Comparison of ENCODE assay signal across 24 cellular contexts in the genomic region with DNA sequence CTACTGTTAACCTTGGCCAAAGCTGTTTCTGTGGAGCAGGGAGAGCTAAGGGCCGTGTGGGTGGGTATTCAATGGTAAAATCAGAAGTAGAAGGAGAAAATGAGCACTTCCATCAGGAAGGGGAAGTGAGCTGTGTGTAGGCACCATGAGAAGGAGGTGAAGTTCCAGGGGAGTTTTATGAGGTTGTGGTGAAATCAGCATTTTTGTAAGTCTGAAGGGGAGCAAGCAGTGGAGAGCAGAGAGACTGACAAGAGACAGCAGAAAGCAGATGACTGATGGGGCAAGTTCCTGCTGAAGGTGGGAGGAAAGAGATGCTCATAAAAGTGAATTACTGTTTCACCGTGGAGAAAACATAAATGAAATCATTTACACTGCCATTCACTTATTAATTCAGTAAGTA. TPM values are rescaled to one million over a fixed set of nuclear protein-coding genes. Genes with fewer than 3 reads are reported as not detected.
DNase-seq lines count a peak whose midpoint lies in the region; ATAC-seq and TF ChIP-seq lines count a peak whose summit lies in the region.
"Had no signal": no experiment of that assay in that cellular context is flagged by ENCODE, and none has a peak within 500 bp of the region (broad histone marks: within the 10 kb centered on the region; RNA-seq: fewer than 3 reads in every experiment).

No MANE protein-coding gene starts in this region.

- no peaks in the 10 kb centered on the region for H3K79me2 ChIP-seq in OCI-LY3 (ENCODE audit: low read length)

- TF ChIP-seq POLR2A in suprapubic skin (IDR thresholded peaks at IDR 0.05), result no peak

- CTCF ChIA-PET in Caco-2 (lab: Charles Lee), result no interaction called here

- POLR2A ChIA-PET in Caco-2 (lab: Charles Lee), result no interaction called here

- H3K4me3 ChIP-seq in OCI-LY3 (ENCODE audit: low read length) (0 out of 2 replicates have a peak overlapping the region, but pooled peaks have one; percentile 12), suprapubic skin (no peak overlapping the region), mucosa of descending colon (no peak overlapping the region), Caco-2 (ENCODE audit: low read depth, low read length) (no peak overlapping the region)
- H3K4me3 ChIP-seq: SJSA1 had no signal

- H3K9ac ChIP-seq in OCI-LY3 (ENCODE audit: low read length), result no peak overlapping the region

- peaks cover 32% of the 10 kb centered on the region for H3K4me1 ChIP-seq in OCI-LY3 (ENCODE audit: low read length)
- H3K4me1 ChIP-seq in suprapubic skin, result peaks cover 16% of the 10 kb centered on the region
- peaks cover 12% of the 10 kb centered on the region for H3K4me1 ChIP-seq in mucosa of descending colon (ENCODE audit: low read depth)
- H3K4me1 ChIP-seq in Caco-2, result no peaks in the 10 kb centered on the region

- intact Hi-C loops in dendritic cell treated with granulocyte-macrophage colony-stimulating factor and Interleukin-4, amounts not matched to agents 40 ng/mL and 50 ng/mL, for 4 days (cut with micrococcal nuclease), result no loop called here
- intact Hi-C loops in mucosa of descending colon (cut with DNase I, micrococcal nuclease), result no loop called here
- intact Hi-C loops in Caco-2 (cut with micrococcal nuclease; ENCODE audit: unreplicated experiment), result no loop called here

- H3K27me3 Mint-ChIP-seq in dendritic cell treated with granulocyte-macrophage colony-stimulating factor and Interleukin-4, amounts not matched to agents 40 ng/mL and 50 ng/mL, for 4 days, result peaks cover 30% of the 10 kb centered on the region
- peaks cover 13% of the 10 kb centered on the region for H3K27me3 Mint-ChIP-seq in Caco-2 (ENCODE audit: insufficient read depth, unreplicated experiment)

- no peak overlapping the region for H2AFZ ChIP-seq in OCI-LY3 (ENCODE audit: low read depth, low read length)

- no peaks in the 10 kb centered on the region for H3K36me3 ChIP-seq in OCI-LY3 (replicated peaks; ENCODE audit: low read depth, low read length)
- no peaks in the 10 kb centered on the region for H3K36me3 ChIP-seq in suprapubic skin
- no peaks in the 10 kb centered on the region for H3K36me3 ChIP-seq in mucosa of descending colon (ENCODE audit: low read depth)
- H3K36me3 ChIP-seq in Caco-2 (ENCODE audit: control insufficient read depth, insufficient read depth, low read length), result no peaks in the 10 kb centered on the region
- H3K36me3 ChIP-seq: SJSA1, WERI-Rb-1 had no signal

- peak overlapping the region; percentile 36 for H3K27ac Mint-ChIP-seq in dendritic cell treated with granulocyte-macrophage colony-stimulating factor and Interleukin-4, amounts not matched to agents 40 ng/mL and 50 ng/mL, for 4 days
- H3K27ac Mint-ChIP-seq in Caco-2 (ENCODE audit: unreplicated experiment), result no peak overlapping the region
- H3K27ac Mint-ChIP-seq: activated CD4-positive, alpha-beta T cell treated with anti-CD3 and anti-CD28 coated beads, Interleukin-2, amount 10 ng/mL, durations not matched to agents 7 days and 5 days; activated T-helper 1 cell treated with anti-CD3 and anti-CD28 coated beads, Interleukin-12 subunit alpha, Interleukin-12 subunit beta, Interleukin-2, Interleukin-4 antibody, amounts not matched to agents 30 ng/mL and 10 ng/mL and 1 ng/mL, durations not matched to agents 14 hours and 24 hours and 36 hours; IgD-negative memory B cell had no signal

- H3K4me3 Mint-ChIP-seq in dendritic cell treated with granulocyte-macrophage colony-stimulating factor and Interleukin-4, amounts not matched to agents 40 ng/mL and 50 ng/mL, for 4 days, result no peak overlapping the region
- no peak overlapping the region for H3K4me3 Mint-ChIP-seq in Caco-2 (ENCODE audit: unreplicated experiment)
- H3K4me3 Mint-ChIP-seq: activated CD4-positive, alpha-beta T cell treated with anti-CD3 and anti-CD28 coated beads, Interleukin-2, amount 10 ng/mL, durations not matched to agents 7 days and 5 days; activated naive CD4-positive, alpha-beta T cell treated with anti-CD3 and anti-CD28 coated beads, Interleukin-2, amount 50 U/mL, for 24 hours; activated T-helper 1 cell treated with anti-CD3 and anti-CD28 coated beads, Interleukin-12 subunit alpha, Interleukin-12 subunit beta, Interleukin-2, Interleukin-4 antibody, amounts not matched to agents 30 ng/mL and 10 ng/mL and 1 ng/mL, durations not matched to agents 14 hours and 24 hours and 36 hours had no signal

- DNase-seq in GDM1 (lab: John Stamatoyannopoulos, UW) (peak; percentile 18), Kasumi-1 (lab: John Stamatoyannopoulos, UW) (peak; percentile 45 to 48), suprapubic skin (ENCODE audit: low spot score in 2 of 2) (no peak), mucosa of descending colon (no peak), HUDEP-2 (lab: John Stamatoyannopoulos, UW; ENCODE audit: unreplicated experiment in 76 of 76) (no peak), Caco-2 (no peak)
- DNase-seq: activated CD4-positive, alpha-beta T cell treated with anti-CD3 and anti-CD28 coated beads, Interleukin-2, amount 10 ng/mL, durations not matched to agents 7 days and 5 days; aorta; C1 segment of cervical spinal cord; caudate nucleus; dermis blood vessel endothelial cell; glutamatergic neuron; NCI-H1048; NCI-H187; NCI-H2227 treated with DMSO at 0.1 percent for 48 hours; WERI-Rb-1 had no signal

- no peak for TF ChIP-seq CTCF in OCI-LY3 (IDR thresholded peaks at IDR 0.05; ENCODE audit: low read depth, low read length)
- TF ChIP-seq CTCF in suprapubic skin (IDR thresholded peaks at IDR 0.05), result no peak
- no peak for TF ChIP-seq CTCF in mucosa of descending colon (IDR thresholded peaks at IDR 0.05)
- TF ChIP-seq CTCF in Caco-2 (IDR thresholded peaks at IDR 0.05; ENCODE audit: insufficient read depth in 1 of 2, low read depth in 1 of 2, low read length in 1 of 2, severe bottlenecking in 1 of 2, unreplicated experiment in 1 of 2), result no peak

- 31% methylated on average over 2 of the region's 2 CpGs for WGBS in suprapubic skin

- H3K27me3 ChIP-seq in OCI-LY3 (ENCODE audit: low read depth, low read length) (peaks cover 10% of the 10 kb centered on the region), suprapubic skin (peaks cover 32% of the 10 kb centered on the region), Caco-2 (replicated peaks; ENCODE audit: control insufficient read depth, insufficient read depth, low read length) (no peaks in the 10 kb centered on the region)

- peaks cover 70% of the 10 kb centered on the region for H3K4me1 Mint-ChIP-seq in dendritic cell treated with granulocyte-macrophage colony-stimulating factor and Interleukin-4, amounts not matched to agents 40 ng/mL and 50 ng/mL, for 4 days (ENCODE audit: low read depth)
- H3K4me1 Mint-ChIP-seq in Caco-2 (ENCODE audit: low read depth, unreplicated experiment), result no peaks in the 10 kb centered on the region

- H4K20me1 ChIP-seq in OCI-LY3 (ENCODE audit: insufficient read depth, low read length), result no peaks in the 10 kb centered on the region

- no peak for TF ChIP-seq EP300 in suprapubic skin (IDR thresholded peaks at IDR 0.05)

- H3K36me3 Mint-ChIP-seq in dendritic cell treated with granulocyte-macrophage colony-stimulating factor and Interleukin-4, amounts not matched to agents 40 ng/mL and 50 ng/mL, for 4 days (ENCODE audit: low read depth), result no peaks in the 10 kb centered on the region
- H3K36me3 Mint-ChIP-seq in Caco-2 (ENCODE audit: insufficient read depth, unreplicated experiment), result no peaks in the 10 kb centered on the region
- H3K36me3 Mint-ChIP-seq: activated naive CD4-positive, alpha-beta T cell treated with anti-CD3 and anti-CD28 coated beads, Interleukin-2, amount 50 U/mL, for 24 hours; IgD-negative memory B cell had no signal

- peak overlapping the region; percentile 56 for H3K4me2 ChIP-seq in OCI-LY3 (ENCODE audit: low read length)

- no peaks in the 10 kb centered on the region for H3K9me3 Mint-ChIP-seq in dendritic cell treated with granulocyte-macrophage colony-stimulating factor and Interleukin-4, amounts not matched to agents 40 ng/mL and 50 ng/mL, for 4 days
- no peaks in the 10 kb centered on the region for H3K9me3 Mint-ChIP-seq in Caco-2 (ENCODE audit: unreplicated experiment)
- H3K9me3 Mint-ChIP-seq: activated CD4-positive, alpha-beta T cell treated with anti-CD3 and anti-CD28 coated beads, Interleukin-2, amount 10 ng/mL, durations not matched to agents 7 days and 5 days; activated naive CD4-positive, alpha-beta T cell treated with anti-CD3 and anti-CD28 coated beads, Interleukin-2, amount 50 U/mL, for 24 hours; activated T-helper 1 cell treated with anti-CD3 and anti-CD28 coated beads, Interleukin-12 subunit alpha, Interleukin-12 subunit beta, Interleukin-2, Interleukin-4 antibody, amounts not matched to agents 30 ng/mL and 10 ng/mL and 1 ng/mL, durations not matched to agents 14 hours and 24 hours and 36 hours; IgD-negative memory B cell had no signal

- ATAC-seq in mucosa of descending colon, result no peak

- no peaks in the 10 kb centered on the region for H3K9me3 ChIP-seq in OCI-LY3 (ENCODE audit: insufficient read depth, low read length)
- no peaks in the 10 kb centered on the region for H3K9me3 ChIP-seq in suprapubic skin
- no peaks in the 10 kb centered on the region for H3K9me3 ChIP-seq in mucosa of descending colon
- no peaks in the 10 kb centered on the region for H3K9me3 ChIP-seq in Caco-2

- BruUV-seq in Caco-2 (replicated peaks; lab: Mats Ljungman, UMichigan), result no TSS peak

- H3K27ac ChIP-seq in OCI-LY3 (ENCODE audit: low read length) (no peak overlapping the region), suprapubic skin (no peak overlapping the region)
- H3K27ac ChIP-seq: HL-60, SJSA1, WERI-Rb-1 had no signal

RNA-seq across cellular contexts. Expression of gene GPR88, which starts 2.7 kb away (rescaled TPM):
- total RNA-seq in suprapubic skin (not detected), mucosa of descending colon (1 to 10 TPM in 1 of 3 donors, not detected in 2; 1.3 TPM), Caco-2 (2022) (not detected in 2 replicates)
- total RNA-seq: activated CD4-positive, alpha-beta T cell treated with anti-CD3 and anti-CD28 coated beads, Interleukin-2, amount 10 ng/mL, durations not matched to agents 7 days and 5 days; dermis blood vessel endothelial cell; fibroblast of lung; SJSA1 had no signal

Comparison
In these comparisons a context has a peak if more than half of its experiments do, and no peak if none do; other contexts are left out.
1. DNase-seq: peak in GDM1 (single experiment) and Kasumi-1 (2 of 2); none in suprapubic skin (0 of 2), mucosa of descending colon (0 of 3), HUDEP-2 (0 of 76) and Caco-2 (0 of 2).